In the genomic region with DNA sequence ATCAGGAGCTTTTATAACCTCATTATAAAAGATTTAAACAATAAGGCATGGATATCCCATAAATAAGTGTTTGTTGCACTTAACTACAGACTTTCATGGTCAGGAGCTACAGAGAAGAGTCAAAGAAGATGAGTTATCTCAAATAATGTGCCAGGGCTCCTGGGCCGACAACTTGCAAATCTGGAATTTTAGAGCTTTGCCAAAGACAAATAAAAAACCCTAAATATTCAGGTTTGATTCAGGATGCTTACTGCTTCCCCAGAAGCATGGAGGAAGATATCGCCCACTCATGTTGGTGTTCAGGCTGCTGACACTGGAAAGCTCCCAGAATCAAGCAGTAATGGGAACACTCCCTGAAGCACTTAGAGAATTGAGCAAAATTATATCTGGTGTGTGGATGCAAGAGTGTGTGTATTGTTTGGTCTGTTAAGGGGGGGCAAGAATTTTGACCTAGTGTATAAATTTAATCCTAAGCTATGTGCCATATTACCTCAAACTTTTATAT, we compare ENCODE assay signal across 8 cellular contexts.
"Had no signal": no experiment of that assay in that cellular context is flagged by ENCODE, and none has a peak within 500 bp of the region (broad histone marks: within the 10 kb centered on the region; RNA-seq: fewer than 3 reads in every experiment).

No MANE protein-coding gene starts in this region.

- H3K27ac ChIP-seq: GM23248 had no signal

- H3K4me3 Mint-ChIP-seq: HFFc6 had no signal

- H3K9me3 ChIP-seq: HAP-1 had no signal

- H3K4me3 ChIP-seq: GM23248, HAP-1, K562 had no signal

- DNase-seq: GM23248, GOT3, H7, HFFc6, IMR-90 had no signal

- H3K27ac Mint-ChIP-seq: HFFc6 had no signal

- ATAC-seq: HCT116, K562 had no signal

- H3K4me1 ChIP-seq: HAP-1 had no signal

- H3K36me3 ChIP-seq: HAP-1 had no signal

- H3K9ac ChIP-seq: GM23248 had no signal
